Comparison of ENCODE assay signal across 12 cellular contexts in genomic region chr14:96816281-96816680, GRCh38.
"Had no signal": no experiment of that assay in that cellular context is flagged by ENCODE, and none has a peak within 500 bp of the region (broad histone marks: within the 10 kb centered on the region; RNA-seq: fewer than 3 reads in every experiment).

No MANE protein-coding gene starts in this region.

- H3K27ac Mint-ChIP-seq: activated naive CD8-positive, alpha-beta T cell treated with anti-CD3 and anti-CD28 coated beads for 36 hours; dendritic cell treated with granulocyte-macrophage colony-stimulating factor and Interleukin-4, amounts not matched to agents 40 ng/mL and 50 ng/mL, for 4 days; mesothelial cell of epicardium had no signal

- H3K4me3 Mint-ChIP-seq: activated naive CD8-positive, alpha-beta T cell treated with anti-CD3 and anti-CD28 coated beads for 36 hours; activated T-cell treated with anti-CD3 and anti-CD28 coated beads, Interleukin-2, amount 50 U/mL, for 4 hours; dendritic cell treated with granulocyte-macrophage colony-stimulating factor and Interleukin-4, amounts not matched to agents 40 ng/mL and 50 ng/mL, for 4 days; mesothelial cell of epicardium had no signal

- H3K9me3 Mint-ChIP-seq: dendritic cell treated with granulocyte-macrophage colony-stimulating factor and Interleukin-4, amounts not matched to agents 40 ng/mL and 50 ng/mL, for 4 days had no signal

- H3K27me3 Mint-ChIP-seq: activated naive CD8-positive, alpha-beta T cell treated with anti-CD3 and anti-CD28 coated beads for 36 hours; dendritic cell treated with granulocyte-macrophage colony-stimulating factor and Interleukin-4, amounts not matched to agents 40 ng/mL and 50 ng/mL, for 4 days had no signal

- ATAC-seq: activated T-cell treated with anti-CD3 and anti-CD28 coated beads, Interleukin-2, amount 50 U/mL, for 4 hours had no signal

- DNase-seq: activated CD4-positive, alpha-beta T cell treated with anti-CD3 and anti-CD28 coated beads, Interleukin-2, amount 50 U/mL, for 1 hour; activated CD4-positive, CD25-positive, alpha-beta regulatory T cell; activated gamma-delta T cell treated with Interleukin-2 at 50 U/mL for 16 hours; activated naive CD8-positive, alpha-beta T cell treated with anti-CD3 and anti-CD28 coated beads for 36 hours; activated T-cell treated with anti-CD3 and anti-CD28 coated beads, Interleukin-2, amount 50 U/mL, for 4 hours; brain microvascular endothelial cell; erythroblast; kidney glomerular epithelial cell; posterior cingulate gyrus; stimulated activated CD4-positive, alpha-beta T cell treated with anti-CD3 and anti-CD28 coated beads, Interleukin-4, amount 100 ng/mL, for 4 hours had no signal
